Comparison of ENCODE assay signal across 28 cellular contexts in the genomic region with DNA sequence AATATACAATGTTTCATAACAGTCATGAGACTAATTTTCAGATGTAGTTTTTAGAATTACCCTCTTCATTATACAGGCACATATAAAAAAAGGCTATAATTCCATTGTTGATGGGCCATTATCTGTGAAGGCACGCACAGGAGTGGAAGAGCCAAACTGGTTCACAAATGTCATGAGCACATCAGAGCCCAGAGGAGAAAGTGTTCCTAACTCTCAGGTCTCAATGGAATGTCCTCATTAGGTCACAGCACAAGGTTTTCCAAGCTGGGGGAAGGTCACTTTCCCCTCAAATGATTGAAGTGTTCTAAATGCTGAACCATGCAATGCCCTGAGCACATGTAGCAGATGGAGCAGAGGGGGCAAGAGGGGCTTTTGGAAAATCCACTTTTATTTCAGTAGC. TPM values are rescaled to one million over a fixed set of nuclear protein-coding genes. Genes with fewer than 3 reads are reported as not detected.
DNase-seq lines count a peak whose midpoint lies in the region; ATAC-seq and TF ChIP-seq lines count a peak whose summit lies in the region.
"Had no signal": no experiment of that assay in that cellular context is flagged by ENCODE, and none has a peak within 500 bp of the region (broad histone marks: within the 10 kb centered on the region; RNA-seq: fewer than 3 reads in every experiment).

No MANE protein-coding gene starts in this region.

- H3K36me3 ChIP-seq in right atrium auricular region (no peaks in the 10 kb centered on the region), left ventricle myocardium inferior (no peaks in the 10 kb centered on the region), breast epithelium (no peaks in the 10 kb centered on the region)
- H3K36me3 ChIP-seq: BE2C, BLaER1 had no signal

- WGBS in right cardiac atrium: 58% methylated on average over 1 of the region's 1 CpG

- peak; percentile 42 for ATAC-seq in Right ventricle myocardium superior (ENCODE audit: poor library complexity)
- ATAC-seq in right cardiac atrium: peak in 1 of 2 donors; percentile 35
- ATAC-seq: GM12878 had no signal

- DNase-seq in Right ventricle myocardium superior (no peak), right atrium auricular region (ENCODE audit: low spot score) (no peak), cerebellar cortex (ENCODE audit: low spot score) (peak; percentile 22), left ventricle myocardium inferior (no peak), right cardiac atrium (no peak), hypothalamus (lab: John Stamatoyannopoulos, UW) (no peak), breast epithelium (ENCODE audit: low spot score in 2 of 2) (no peak)
- DNase-seq: 8988T; ACHN; BE2C; C1 segment of cervical spinal cord; CD4-positive, alpha-beta memory T cell; CD4-positive, CD25-positive, alpha-beta regulatory T cell; CD8-positive, alpha-beta memory T cell; COR-L47; DMS 273 treated with DMSO at 0.1 percent for 48 hours; DMS153; DMS53; DMS79; DND-41; EL; GDM1 had no signal

- H3K4me3 ChIP-seq in right atrium auricular region: no peak overlapping the region
- no peak overlapping the region for H3K4me3 ChIP-seq in left ventricle myocardium inferior
- no peak overlapping the region for H3K4me3 ChIP-seq in right cardiac atrium (ENCODE audit: low read length)
- H3K4me3 ChIP-seq in breast epithelium: no peak overlapping the region
- H3K4me3 ChIP-seq: BLaER1, GM12878 had no signal

- intact Hi-C loops in Right ventricle myocardium superior (cut with DNase I) (loop anchor here (5.0 kb wide), 1 partner anchor 84 kb away; a partner anchor contains a TSS), left ventricle myocardium inferior (cut with micrococcal nuclease) (loop anchor here (10.0 kb wide), 1 partner anchor 71 kb away; no protein-coding TSS in a partner anchor), right cardiac atrium (cut with DNase I) (loop anchor here in 1 of 4 donors (5.0 to 10.0 kb wide), 2 partner anchors 71 to 209 kb away; no protein-coding TSS in a partner anchor), breast epithelium (cut with DNase I; ENCODE audit: low total_unique reads) (no loop called here)

- H3K4me1 ChIP-seq in right atrium auricular region: peaks cover 0 to 38% of the 10 kb centered on the region in 2 donors
- peaks cover 24% of the 10 kb centered on the region for H3K4me1 ChIP-seq in left ventricle myocardium inferior
- peaks cover under 1% of the 10 kb centered on the region for H3K4me1 ChIP-seq in right cardiac atrium (ENCODE audit: control insufficient read depth, insufficient read depth, low read length)
- H3K4me1 ChIP-seq in breast epithelium: no peaks in the 10 kb centered on the region
- H3K4me1 ChIP-seq: BLaER1 had no signal

- H3K9me3 ChIP-seq in right atrium auricular region (no peaks in the 10 kb centered on the region), left ventricle myocardium inferior (replicated peaks) (no peaks in the 10 kb centered on the region), right cardiac atrium (ENCODE audit: control insufficient read depth, low read length) (no peaks in the 10 kb centered on the region), breast epithelium (no peaks in the 10 kb centered on the region)
- H3K9me3 ChIP-seq: BE2C, BLaER1 had no signal

- TF ChIP-seq CTCF in right atrium auricular region (IDR thresholded peaks at IDR 0.05) (no peak), left ventricle myocardium inferior (IDR thresholded peaks at IDR 0.05; ENCODE audit: borderline replicate concordance) (no peak), breast epithelium (IDR thresholded peaks at IDR 0.05) (no peak)

- H3K27ac ChIP-seq in right atrium auricular region: peak overlapping the region in 1 of 2 donors; percentile 58
- H3K27ac ChIP-seq in left ventricle myocardium inferior (replicated peaks): peak overlapping the region; percentile 58
- H3K27ac ChIP-seq in right cardiac atrium (ENCODE audit: low read length): peak overlapping the region; percentile 12
- H3K27ac ChIP-seq in breast epithelium: no peak overlapping the region
- H3K27ac ChIP-seq: BLaER1 had no signal

- no peak for TF ChIP-seq POLR2A in breast epithelium (IDR thresholded peaks at IDR 0.05)

- no peaks in the 10 kb centered on the region for H3K27me3 ChIP-seq in right atrium auricular region
- no peaks in the 10 kb centered on the region for H3K27me3 ChIP-seq in left ventricle myocardium inferior (ENCODE audit: low read depth)
- H3K27me3 ChIP-seq in right cardiac atrium (ENCODE audit: control insufficient read depth, insufficient read depth): peaks cover 3% of the 10 kb centered on the region
- H3K27me3 ChIP-seq in breast epithelium: peaks cover 0 to 16% of the 10 kb centered on the region in 2 donors
- H3K27me3 ChIP-seq: BE2C, BLaER1 had no signal

RNA-seq across cellular contexts. Expression of a gene that starts 41.2 kb away (rescaled TPM):
- total RNA-seq in Right ventricle myocardium superior (not detected), right atrium auricular region (10 to 100 TPM; 13.6 to 42.3 TPM), left ventricle myocardium inferior (not detected), right cardiac atrium (10 to 100 TPM in 2 of 4 donors, 1 to 10 TPM in 2; 2.0 to 34.1 (median 14.0) TPM), breast epithelium (not detected)
- 7.4 TPM for polyA plus RNA-seq in right cardiac atrium
- total RNA-seq: A673; CD4-positive, alpha-beta memory T cell; CD4-positive, CD25-positive, alpha-beta regulatory T cell; CD8-positive, alpha-beta memory T cell; Daoy; GM12878 had no signal
- polyA plus RNA-seq: AG04450; CD14-positive monocyte; CD4-positive, alpha-beta memory T cell; CD4-positive, CD25-positive, alpha-beta regulatory T cell; CD8-positive, alpha-beta memory T cell; GM12878 had no signal

Comparison
In these comparisons a context has a peak if more than half of its experiments do, and no peak if none do; other contexts are left out.
1. H3K27ac ChIP-seq: peak in left ventricle myocardium inferior (single experiment) and right cardiac atrium (single experiment); none in breast epithelium (0 of 2).